ENCODE assay signal across 12 cellular contexts in genomic region chr2:175207741-175208438, GRCh38. TPM values are rescaled to one million over a fixed set of nuclear protein-coding genes. Genes with fewer than 3 reads are reported as not detected.
DNase-seq lines count a peak whose midpoint lies in the region; ATAC-seq lines count a peak whose summit lies in the region.
"Had no signal": no experiment of that assay in that cellular context is flagged by ENCODE, and none has a peak within 500 bp of the region (broad histone marks: within the 10 kb centered on the region; RNA-seq: fewer than 3 reads in every experiment).

No MANE protein-coding gene starts in this region.

- H3K4me1 Mint-ChIP-seq in immature natural killer cell = peaks cover 33 to 44% of the 10 kb centered on the region in 2 donors
- H3K4me1 Mint-ChIP-seq in activated CD4-positive, alpha-beta T cell treated with anti-CD3 and anti-CD28 coated beads, Interleukin-2, amount 10 ng/mL, durations not matched to agents 7 days and 5 days = no peaks in the 10 kb centered on the region

- H3K27me3 Mint-ChIP-seq in immature natural killer cell (ENCODE audit: low read depth in 3 of 3) = peaks cover 3 to 5% (median 4%) of the 10 kb centered on the region in 3 donors
- H3K27me3 Mint-ChIP-seq in activated CD4-positive, alpha-beta T cell treated with anti-CD3 and anti-CD28 coated beads, Interleukin-2, amount 10 ng/mL, durations not matched to agents 7 days and 5 days = peaks cover 27% of the 10 kb centered on the region

- ATAC-seq in HG02588 (IDR thresholded peaks at IDR 0.05; ENCODE audit: unreplicated experiment) (no peak), HG02973 (IDR thresholded peaks at IDR 0.05; ENCODE audit: unreplicated experiment) (no peak), HG02938 (IDR thresholded peaks at IDR 0.05; ENCODE audit: unreplicated experiment) (no peak)
- ATAC-seq: activated CD4-positive, alpha-beta T cell treated with anti-CD3 and anti-CD28 coated beads for 36 hours had no signal

- DNase-seq in Ammon's horn (ENCODE audit: low spot score) (peak; percentile 45), NCI-H1105 (lab: John Stamatoyannopoulos, UW) (peak; percentile 67), RPMI7951 (ENCODE audit: low read depth) (peak; percentile 31), immature natural killer cell (peak; percentile 38 to 73 (median 54))
- DNase-seq in activated CD4-positive, alpha-beta T cell treated with anti-CD3 and anti-CD28 coated beads, Interleukin-2, amount 10 ng/mL, durations not matched to agents 7 days and 5 days = no peak
- DNase-seq: activated CD4-positive, alpha-beta T cell treated with anti-CD3 and anti-CD28 coated beads for 36 hours; H7; NCI-H1417 treated with DMSO at 0.1 percent for 48 hours had no signal

- peak overlapping the region; percentile 40 to 76 (median 48) for H3K4me3 Mint-ChIP-seq in immature natural killer cell
- H3K4me3 Mint-ChIP-seq in activated CD4-positive, alpha-beta T cell treated with anti-CD3 and anti-CD28 coated beads, Interleukin-2, amount 10 ng/mL, durations not matched to agents 7 days and 5 days = no peak overlapping the region
- H3K4me3 Mint-ChIP-seq: activated CD4-positive, alpha-beta T cell treated with anti-CD3 and anti-CD28 coated beads for 36 hours; T-helper 1 cell treated with Interleukin-12 subunit alpha and Interleukin-12 subunit beta and Interleukin-4 antibody, amounts not matched to agents 30 μg/mL and 1 μg/mL, for 36 hours had no signal

- peak overlapping the region; percentile 73 to 88 (median 86) for H3K27ac Mint-ChIP-seq in immature natural killer cell
- no peak overlapping the region for H3K27ac Mint-ChIP-seq in activated CD4-positive, alpha-beta T cell treated with anti-CD3 and anti-CD28 coated beads, Interleukin-2, amount 10 ng/mL, durations not matched to agents 7 days and 5 days
- H3K27ac Mint-ChIP-seq: activated CD4-positive, alpha-beta T cell treated with anti-CD3 and anti-CD28 coated beads for 36 hours; T-helper 1 cell treated with Interleukin-12 subunit alpha and Interleukin-12 subunit beta and Interleukin-4 antibody, amounts not matched to agents 30 μg/mL and 1 μg/mL, for 36 hours had no signal

- no peaks in the 10 kb centered on the region for H3K9me3 Mint-ChIP-seq in immature natural killer cell
- H3K9me3 Mint-ChIP-seq in activated CD4-positive, alpha-beta T cell treated with anti-CD3 and anti-CD28 coated beads, Interleukin-2, amount 10 ng/mL, durations not matched to agents 7 days and 5 days = no peaks in the 10 kb centered on the region
- H3K9me3 Mint-ChIP-seq: T-helper 1 cell treated with Interleukin-12 subunit alpha and Interleukin-12 subunit beta and Interleukin-4 antibody, amounts not matched to agents 30 μg/mL and 1 μg/mL, for 36 hours had no signal

- peaks cover 0 to 5% (median 0%) of the 10 kb centered on the region in 3 donors for H3K36me3 Mint-ChIP-seq in immature natural killer cell
- no peaks in the 10 kb centered on the region for H3K36me3 Mint-ChIP-seq in activated CD4-positive, alpha-beta T cell treated with anti-CD3 and anti-CD28 coated beads, Interleukin-2, amount 10 ng/mL, durations not matched to agents 7 days and 5 days (ENCODE audit: low read depth)

- CTCF ChIA-PET in activated CD4-positive, alpha-beta T cell treated with anti-CD3 and anti-CD28 coated beads, Interleukin-2, amount 10 ng/mL, durations not matched to agents 7 days and 5 days (lab: Charles Lee) = no interaction called here

- POLR2A ChIA-PET in activated CD4-positive, alpha-beta T cell treated with anti-CD3 and anti-CD28 coated beads, Interleukin-2, amount 10 ng/mL, durations not matched to agents 7 days and 5 days (lab: Charles Lee) = no interaction called here

RNA-seq across cellular contexts. Expression of gene ATP5MC3, which starts 26.4 kb away (rescaled TPM):
- 320 and 403 TPM in 2 replicates for total RNA-seq in RPMI7951 (2014; rRNA removed; shearing (Covaris generic))
- 100 to 1,000 TPM; 377 to 560 (median 464) TPM for polyA plus RNA-seq in immature natural killer cell
- total RNA-seq in activated CD4-positive, alpha-beta T cell treated with anti-CD3 and anti-CD28 coated beads, Interleukin-2, amount 10 ng/mL, durations not matched to agents 7 days and 5 days = 100 to 1,000 TPM; 191 to 213 TPM

RNA-seq across cellular contexts. Expression of gene ATF2, which starts 39.9 kb away (rescaled TPM):
- 55.0 and 73.3 TPM in 2 replicates for total RNA-seq in RPMI7951 (2014; rRNA removed; shearing (Covaris generic))
- 10 to 100 TPM; 21.2 to 42.7 (median 35.5) TPM for polyA plus RNA-seq in immature natural killer cell
- total RNA-seq in activated CD4-positive, alpha-beta T cell treated with anti-CD3 and anti-CD28 coated beads, Interleukin-2, amount 10 ng/mL, durations not matched to agents 7 days and 5 days = 10 to 100 TPM; 57.9 to 62.1 TPM
